12 cellular contexts compared by ENCODE assay signal in the genomic region with DNA sequence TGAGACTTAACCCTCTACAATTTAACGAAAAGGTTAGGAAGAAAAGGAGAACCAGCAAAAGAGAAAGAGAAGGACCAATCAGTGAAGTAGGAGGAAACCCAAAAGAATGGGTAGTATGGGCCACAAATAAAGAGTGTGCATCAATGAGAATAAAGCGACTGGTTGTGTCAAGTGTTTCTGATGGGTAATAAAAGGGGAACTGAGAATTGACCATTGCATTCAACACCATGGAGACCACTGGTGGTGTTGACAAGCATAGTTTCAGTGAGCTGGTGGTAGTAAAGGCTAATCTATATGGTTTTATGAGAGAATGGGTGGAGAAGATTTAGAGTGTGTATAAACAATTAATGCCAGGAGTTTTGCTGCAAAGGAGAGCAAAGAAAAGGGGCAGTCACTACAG.
A peak's percentile ranks its signal among the peaks of the same experiment; 100 is the strongest.
DNase-seq lines count a peak whose midpoint lies in the region; ATAC-seq and TF ChIP-seq lines count a peak whose summit lies in the region.
"Had no signal": no experiment of that assay in that cellular context is flagged by ENCODE, and none has a peak within 500 bp of the region (broad histone marks: within the 10 kb centered on the region; RNA-seq: fewer than 3 reads in every experiment).

No MANE protein-coding gene starts in this region.

- no peaks in the 10 kb centered on the region for H3K36me3 ChIP-seq in transverse colon
- no peaks in the 10 kb centered on the region for H3K36me3 ChIP-seq in upper lobe of left lung
- H3K36me3 ChIP-seq: thoracic aorta had no signal

- in situ Hi-C loops in transverse colon (cut with MboI; ENCODE audit: low pct_ligation_motif_present in 1 of 4, low pct_unique_long_range_greater_than_20kb in 1 of 4, low sequenced_read_pairs in 3 of 4) = no loop called here

- H3K9me3 ChIP-seq in transverse colon = no peaks in the 10 kb centered on the region
- no peaks in the 10 kb centered on the region for H3K9me3 ChIP-seq in upper lobe of left lung
- H3K9me3 ChIP-seq: thoracic aorta had no signal

- TF ChIP-seq CTCF in GM20000 (IDR thresholded peaks at IDR 0.05; ENCODE audit: extremely low read depth, missing control alignments) = no peak
- TF ChIP-seq CTCF in transverse colon (IDR thresholded peaks at IDR 0.05) = no peak
- TF ChIP-seq CTCF in upper lobe of left lung (IDR thresholded peaks at IDR 0.05) = no peak

- ATAC-seq in GM18517 (IDR thresholded peaks at IDR 0.05; ENCODE audit: unreplicated experiment) (peak; percentile 95), HG02943 (IDR thresholded peaks at IDR 0.05; ENCODE audit: low read depth, unreplicated experiment) (peak; percentile 98), HG03565 (IDR thresholded peaks at IDR 0.05; ENCODE audit: unreplicated experiment) (peak; percentile 88), upper lobe of left lung (ENCODE audit: low FRiP score in 2 of 2) (no peak)

- H3K4me3 ChIP-seq in transverse colon (no peak overlapping the region), upper lobe of left lung (no peak overlapping the region)
- H3K4me3 ChIP-seq: thoracic aorta had no signal

- peak; percentile 4 for DNase-seq in GM20000 (ENCODE audit: low spot score)
- DNase-seq in NCI-H226 = no peak
- no peak for DNase-seq in transverse colon
- no peak for DNase-seq in pons (ENCODE audit: low spot score)
- DNase-seq in upper lobe of left lung = no peak
- DNase-seq: DND-41, NCI-H1694 treated with DMSO at 0.1 percent for 48 hours, retina had no signal

- no peak for TF ChIP-seq EP300 in transverse colon (IDR thresholded peaks at IDR 0.05; ENCODE audit: low read depth)
- TF ChIP-seq EP300 in upper lobe of left lung (IDR thresholded peaks at IDR 0.05) = no peak

- intact Hi-C loops in transverse colon (cut with DNase I; ENCODE audit: low total_unique reads) = no loop called here

- no peak for TF ChIP-seq POLR2A in transverse colon (IDR thresholded peaks at IDR 0.05)
- no peak for TF ChIP-seq POLR2A in upper lobe of left lung (IDR thresholded peaks at IDR 0.05)

- WGBS in transverse colon (ENCODE audit: low coverage in 1 of 2), 2 donors = 83 to 86% methylated on average over 2 of the region's 2 CpGs
- 89 to 97% methylated on average over 2 of the region's 2 CpGs for WGBS in upper lobe of left lung, 2 donors

- H3K4me1 ChIP-seq in transverse colon = no peaks in the 10 kb centered on the region
- no peaks in the 10 kb centered on the region for H3K4me1 ChIP-seq in upper lobe of left lung

- H3K27ac ChIP-seq in transverse colon (no peak overlapping the region), upper lobe of left lung (no peak overlapping the region)
- H3K27ac ChIP-seq: thoracic aorta had no signal

- H3K27me3 ChIP-seq in transverse colon (no peaks in the 10 kb centered on the region), upper lobe of left lung (no peaks in the 10 kb centered on the region)

Comparison
In these comparisons a context has a peak if more than half of its experiments do, and no peak if none do; other contexts are left out.
1. ATAC-seq: peak in GM18517 (single experiment), HG02943 (single experiment) and HG03565 (single experiment); none in upper lobe of left lung (0 of 2).